8 cellular contexts compared by ENCODE assay signal in the genomic region with DNA sequence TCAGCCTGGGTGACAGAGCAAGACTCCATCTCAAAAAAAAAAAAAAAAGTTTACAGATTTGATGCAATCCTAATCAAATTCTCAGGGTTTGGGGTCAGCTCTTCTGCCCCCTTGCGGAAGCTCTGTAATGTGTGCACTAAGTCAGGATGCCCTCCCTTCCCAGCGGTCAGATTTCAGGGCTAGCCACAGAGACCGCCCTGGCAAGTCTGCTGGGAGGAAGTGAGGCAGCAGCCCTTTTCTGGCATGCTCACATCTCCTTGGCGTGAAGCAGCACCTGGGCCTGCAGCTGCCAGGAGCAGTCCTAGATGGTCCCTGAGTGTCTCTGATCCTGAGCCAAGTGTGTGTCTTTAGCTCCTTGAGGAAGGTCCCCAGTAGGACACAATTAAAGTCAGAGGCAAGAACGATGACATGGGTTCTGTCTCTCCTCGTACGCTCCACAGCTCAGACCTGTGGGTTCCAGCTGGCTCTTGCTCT. TPM values are rescaled to one million over a fixed set of nuclear protein-coding genes. Genes with fewer than 3 reads are reported as not detected.
DNase-seq lines count a peak whose midpoint lies in the region; FAIRE-seq and TF ChIP-seq lines count a peak whose summit lies in the region.

No MANE protein-coding gene starts in this region.

- 10 to 16% methylated on average over 7 of the region's 7 CpGs for WGBS in tibial nerve, 2 donors

- peaks cover under 1% of the 10 kb centered on the region for H3K9me3 Mint-ChIP-seq in osteocyte (ENCODE audit: unreplicated experiment)

- H3K9me3 ChIP-seq in SJCRH30 (replicated peaks) = no peaks in the 10 kb centered on the region
- H3K9me3 ChIP-seq in tibial nerve = no peaks in the 10 kb centered on the region

- no peak overlapping the region for H3K27ac Mint-ChIP-seq in osteocyte (ENCODE audit: unreplicated experiment)

- H3K4me1 Mint-ChIP-seq in osteocyte (ENCODE audit: unreplicated experiment) = peaks cover 5% of the 10 kb centered on the region

- H3K36me3 Mint-ChIP-seq in osteocyte (ENCODE audit: unreplicated experiment) = no peaks in the 10 kb centered on the region

- TF ChIP-seq EP300 in tibial nerve (IDR thresholded peaks at IDR 0.05) = peak in 1 of 2 donors; percentile 52

- no peaks in the 10 kb centered on the region for H3K27me3 ChIP-seq in SJCRH30
- no peaks in the 10 kb centered on the region for H3K27me3 ChIP-seq in tibial nerve

- no peak overlapping the region for H3K27ac ChIP-seq in SJCRH30
- H3K27ac ChIP-seq in tibial nerve = no peak overlapping the region

- peak; percentile 78 for DNase-seq in GM12891 (ENCODE audit: insufficient read length, low spot score)
- DNase-seq in HUDEP-2 (lab: John Stamatoyannopoulos, UW; ENCODE audit: unreplicated experiment in 76 of 76) = peak in 57 of 76 experiments; percentile 9 to 69 (median 47)
- DNase-seq in SJCRH30 = peak; percentile 66 to 83
- DNase-seq in activated T-helper 9 cell treated with anti-CD3 and anti-CD28 coated beads, Interleukin-2, amount 50 U/mL, for 16 hours (ENCODE audit: low read depth) = peak; percentile 59
- peak; percentile 75 for DNase-seq in foreskin melanocyte
- peak; percentile 90 for DNase-seq in osteocyte (ENCODE audit: extremely low spot score, unreplicated experiment)
- peak; percentile 70 to 81 for DNase-seq in tibial nerve (ENCODE audit: low spot score in 2 of 2)

- no peak overlapping the region for H3K4me3 Mint-ChIP-seq in osteocyte (ENCODE audit: unreplicated experiment)

- H3K4me3 ChIP-seq in SJCRH30 (no peak overlapping the region), tibial nerve (no peak overlapping the region)

- no peaks in the 10 kb centered on the region for H3K36me3 ChIP-seq in SJCRH30
- H3K36me3 ChIP-seq in tibial nerve = no peaks in the 10 kb centered on the region

- TF ChIP-seq CTCF in osteocyte (IDR thresholded peaks at IDR 0.05) (peak; percentile 80), tibial nerve (IDR thresholded peaks at IDR 0.05) (peak; percentile 63 to 90 (median 81))

- FAIRE-seq in A204.1 (lab: Jason Lieb, UNC) (peak; percentile 97), GM12891 (lab: Jason Lieb, UNC) (peak; percentile 86)

- H3K27me3 Mint-ChIP-seq in osteocyte (ENCODE audit: unreplicated experiment) = peaks cover 12% of the 10 kb centered on the region

- H3K4me1 ChIP-seq in SJCRH30 (peaks cover 3% of the 10 kb centered on the region; the same call in 1 of the 2 replicates), tibial nerve (peaks cover 0 to 10% (median 0%) of the 10 kb centered on the region in 4 donors)

- TF ChIP-seq POLR2A in GM12891 (IDR thresholded peaks at IDR 0.05; ENCODE audit: low read depth, low read length) (no peak), tibial nerve (IDR thresholded peaks at IDR 0.05) (no peak)

TF ChIP-seq in GM12891, 5 proteins besides CTCF, POLR2A, EP300 and RAD21:
- peak; percentile 80 for TF ChIP-seq SPI1 (IDR thresholded peaks at IDR 0.05; ENCODE audit: low read depth, low read length)
- no peak for TF ChIP-seq PAX5 (IDR thresholded peaks at IDR 0.05; ENCODE audit: insufficient read depth, low read length, severe bottlenecking)
TF ChIP-seq in GM12891: peak in this region for 1.

RNA-seq across cellular contexts. Expression of gene APOBEC3C, which starts 10.9 kb away (rescaled TPM):
- polyA plus RNA-seq in GM12891 (2012; ENCODE audit: low read depth, missing spikeins) = 104 TPM
- total RNA-seq in SJCRH30 (2014; rRNA removed; shearing (Covaris generic)) = 2.3 and 2.6 TPM in 2 replicates
- total RNA-seq in osteocyte (30.7 and 32.4 TPM in 2 replicates), tibial nerve (10 to 100 TPM in 2 of 4 donors, 1 to 10 TPM in 2; 6.6 to 14.4 (median 9.9) TPM)

RNA-seq across cellular contexts. Expression of gene APOBEC3D, which starts 17.7 kb away (rescaled TPM):
- 9.2 TPM for polyA plus RNA-seq in GM12891 (2012; ENCODE audit: low read depth, missing spikeins)
- not detected in 2 replicates for total RNA-seq in SJCRH30 (2014; rRNA removed; shearing (Covaris generic))
- total RNA-seq in osteocyte (2.8 TPM in 2 replicates), tibial nerve (1 to 10 TPM in 2 of 4 donors, under 1 TPM in 2; 0.44 to 2.1 (median 1.1) TPM)

RNA-seq across cellular contexts. Expression of gene APOBEC3B, which starts 21.1 kb away (rescaled TPM):
- 23.0 TPM for polyA plus RNA-seq in GM12891 (2012; ENCODE audit: low read depth, missing spikeins)
- total RNA-seq in SJCRH30 (2014; rRNA removed; shearing (Covaris generic)) = 15.8 and 16.6 TPM in 2 replicates
- total RNA-seq in osteocyte (4.2 and 4.9 TPM in 2 replicates), tibial nerve (1 to 10 TPM in 1 of 4 donors, under 1 TPM in 2, not detected in 1; 0.39 to 3.3 (median 0.60) TPM)

RNA-seq across cellular contexts. Expression of gene APOBEC3F, which starts 37.5 kb away (rescaled TPM):
- polyA plus RNA-seq in GM12891 (2012; ENCODE audit: low read depth, missing spikeins) = 11.2 TPM
- total RNA-seq in SJCRH30 (2014; rRNA removed; shearing (Covaris generic)) = not detected in 2 replicates
- total RNA-seq in osteocyte (9.9 and 13.0 TPM in 2 replicates), tibial nerve (1 to 10 TPM; 3.5 to 7.8 (median 5.2) TPM)

RNA-seq across cellular contexts. Expression of gene APOBEC3A, which starts 45.8 kb away (rescaled TPM):
- polyA plus RNA-seq in GM12891 (2012; ENCODE audit: low read depth, missing spikeins) = 0.13 TPM
- not detected in 2 replicates for total RNA-seq in SJCRH30 (2014; rRNA removed; shearing (Covaris generic))
- total RNA-seq in osteocyte (not detected in 2 replicates), tibial nerve (1 to 10 TPM in 1 of 4 donors, not detected in 3; 3.3 TPM)
